9 cellular contexts compared by ENCODE assay signal in genomic region chr1:15799004-15799867, GRCh38. TPM values are rescaled to one million over a fixed set of nuclear protein-coding genes. Genes with fewer than 3 reads are reported as not detected.
DNase-seq lines count a peak whose midpoint lies in the region; ATAC-seq and TF ChIP-seq lines count a peak whose summit lies in the region.
"Had no signal": no experiment of that assay in that cellular context is flagged by ENCODE, and none has a peak within 500 bp of the region (broad histone marks: within the 10 kb centered on the region; RNA-seq: fewer than 3 reads in every experiment).

No MANE protein-coding gene starts in this region.

- ATAC-seq in Panc1, result peak; percentile 75
- no peak for ATAC-seq in HG02840 (IDR thresholded peaks at IDR 0.05; ENCODE audit: low FRiP score, unreplicated experiment)
- no peak for ATAC-seq in HG03196 (IDR thresholded peaks at IDR 0.05; ENCODE audit: unreplicated experiment)

- in situ Hi-C loops in Panc1 (cut with HindIII; ENCODE audit: low pct_unique_long_range_greater_than_20kb, low sequenced_read_pairs), result no loop called here

- H3K9me3 ChIP-seq in Panc1 (ENCODE audit: control insufficient read depth, insufficient read depth, low read depth, low read length), result no peaks in the 10 kb centered on the region

- no peaks in the 10 kb centered on the region for H3K36me3 ChIP-seq in Panc1 (ENCODE audit: control insufficient read depth, insufficient read depth, low read length)

- TSS peak; percentile 75 for BruUV-seq in Panc1 (replicated peaks; lab: Mats Ljungman, UMichigan)

- no peak for TF ChIP-seq CTCF in Panc1 (IDR thresholded peaks at IDR 0.05)
- TF ChIP-seq CTCF in progenitor cell of endocrine pancreas (IDR thresholded peaks at IDR 0.05; ENCODE audit: unreplicated experiment), result no peak

- intact Hi-C loops in Panc1 (cut with micrococcal nuclease; ENCODE audit: unreplicated experiment), result loop anchor here (10.0 kb wide), 1 partner anchor 196 kb away; no protein-coding TSS in a partner anchor

- peak overlapping the region; percentile 90 for H3K27ac Mint-ChIP-seq in progenitor cell of endocrine pancreas
- H3K27ac Mint-ChIP-seq: naive B cell had no signal

- no peaks in the 10 kb centered on the region for H3K36me3 Mint-ChIP-seq in progenitor cell of endocrine pancreas (ENCODE audit: insufficient read depth)
- H3K36me3 Mint-ChIP-seq: naive B cell had no signal

- peak overlapping the region; percentile 34 for H3K4me3 ChIP-seq in Panc1 (ENCODE audit: low read depth in 2 of 2, low read length in 2 of 2)

- H3K27ac ChIP-seq in Panc1 (ENCODE audit: low read length), result peak overlapping the region; percentile 99

- DNase-seq in ELF-1 (ENCODE audit: low read depth, low spot score) (peak; percentile 84), Panc1 (ENCODE audit: low read depth, low spot score) (peak; percentile 82), fibroblast of gingiva (ENCODE audit: low read depth) (peak; percentile 99), progenitor cell of endocrine pancreas (ENCODE audit: low spot score, unreplicated experiment) (no peak), NCI-H1092 (lab: John Stamatoyannopoulos, UW) (no peak), SKM-1 (lab: John Stamatoyannopoulos, UW; ENCODE audit: unreplicated experiment) (no peak)
- DNase-seq: naive B cell had no signal

- H3K4me1 ChIP-seq in Panc1 (ENCODE audit: control insufficient read depth, insufficient read depth, low read length), result peaks cover 85% of the 10 kb centered on the region

- no peaks in the 10 kb centered on the region for H3K27me3 Mint-ChIP-seq in progenitor cell of endocrine pancreas

- no peak overlapping the region for H3K4me3 Mint-ChIP-seq in progenitor cell of endocrine pancreas (ENCODE audit: low read depth)
- H3K4me3 Mint-ChIP-seq: naive B cell had no signal

- peaks cover 56% of the 10 kb centered on the region for H3K4me1 Mint-ChIP-seq in progenitor cell of endocrine pancreas (ENCODE audit: low read depth)

- POLR2A ChIA-PET in Panc1 (lab: Charles Lee), result interaction anchor here (0.5 to 1.8 kb wide), 4 partner anchors 15 to 199 kb away, joined by 3 to 23 read pairs (median 7); no protein-coding TSS in a partner anchor

- no peaks in the 10 kb centered on the region for H3K27me3 ChIP-seq in Panc1 (ENCODE audit: control insufficient read depth, insufficient read depth, low read length)

- CTCF ChIA-PET in Panc1 (lab: Charles Lee), result interaction anchor here (0.6 kb wide), 1 partner anchor 17 kb away, joined by 6 read pairs; no protein-coding TSS in a partner anchor

- no peaks in the 10 kb centered on the region for H3K9me3 Mint-ChIP-seq in progenitor cell of endocrine pancreas (ENCODE audit: low read depth)
- H3K9me3 Mint-ChIP-seq: naive B cell had no signal

RNA-seq across cellular contexts. Expression of gene UQCRHL, which starts 8.2 kb away (rescaled TPM):
- total RNA-seq in Panc1 (2021; ENCODE audit: unreplicated experiment) (2.6 TPM), progenitor cell of endocrine pancreas (2.4 and 3.5 TPM in 2 replicates)
- 2.3 TPM for polyA plus RNA-seq in Panc1 (2012; ENCODE audit: insufficient read length)

RNA-seq across cellular contexts. Expression of gene FBLIM1, which starts 40.6 kb away (rescaled TPM):
- total RNA-seq in Panc1 (2021; ENCODE audit: unreplicated experiment), result 4.3 TPM
- polyA plus RNA-seq in Panc1 (2012; ENCODE audit: insufficient read length), result 3.6 TPM
- 101 and 105 TPM in 2 replicates for total RNA-seq in progenitor cell of endocrine pancreas

RNA-seq across cellular contexts. Expression of gene SPEN, which starts 48.3 kb away (rescaled TPM):
- total RNA-seq in Panc1 (2021; ENCODE audit: unreplicated experiment) (58.3 TPM), progenitor cell of endocrine pancreas (55.8 and 58.0 TPM in 2 replicates)
- 36.5 TPM for polyA plus RNA-seq in Panc1 (2012; ENCODE audit: insufficient read length)

RNA-seq across cellular contexts. Expression of gene TMEM82, which starts 56.9 kb away (rescaled TPM):
- not detected for total RNA-seq in Panc1 (2021; ENCODE audit: unreplicated experiment)
- polyA plus RNA-seq in Panc1 (2012; ENCODE audit: insufficient read length), result not detected
- total RNA-seq in progenitor cell of endocrine pancreas, result 0.44 and 1.4 TPM in 2 replicates

Comparison
In these comparisons a context has a peak if more than half of its experiments do, and no peak if none do; other contexts are left out.
1. DNase-seq: peak in ELF-1 (single experiment), Panc1 (single experiment) and fibroblast of gingiva (single experiment); none in progenitor cell of endocrine pancreas (single experiment), NCI-H1092 (single experiment) and SKM-1 (single experiment).
2. RNA of gene FBLIM1, which starts 40.6 kb away (total RNA-seq): 101 to 105 TPM in progenitor cell of endocrine pancreas; 4.3 TPM in Panc1 (single experiment); every median in the first group is over 10 times any median in the second.